ENCODE assay signal across 8 cellular contexts in the genomic region with DNA sequence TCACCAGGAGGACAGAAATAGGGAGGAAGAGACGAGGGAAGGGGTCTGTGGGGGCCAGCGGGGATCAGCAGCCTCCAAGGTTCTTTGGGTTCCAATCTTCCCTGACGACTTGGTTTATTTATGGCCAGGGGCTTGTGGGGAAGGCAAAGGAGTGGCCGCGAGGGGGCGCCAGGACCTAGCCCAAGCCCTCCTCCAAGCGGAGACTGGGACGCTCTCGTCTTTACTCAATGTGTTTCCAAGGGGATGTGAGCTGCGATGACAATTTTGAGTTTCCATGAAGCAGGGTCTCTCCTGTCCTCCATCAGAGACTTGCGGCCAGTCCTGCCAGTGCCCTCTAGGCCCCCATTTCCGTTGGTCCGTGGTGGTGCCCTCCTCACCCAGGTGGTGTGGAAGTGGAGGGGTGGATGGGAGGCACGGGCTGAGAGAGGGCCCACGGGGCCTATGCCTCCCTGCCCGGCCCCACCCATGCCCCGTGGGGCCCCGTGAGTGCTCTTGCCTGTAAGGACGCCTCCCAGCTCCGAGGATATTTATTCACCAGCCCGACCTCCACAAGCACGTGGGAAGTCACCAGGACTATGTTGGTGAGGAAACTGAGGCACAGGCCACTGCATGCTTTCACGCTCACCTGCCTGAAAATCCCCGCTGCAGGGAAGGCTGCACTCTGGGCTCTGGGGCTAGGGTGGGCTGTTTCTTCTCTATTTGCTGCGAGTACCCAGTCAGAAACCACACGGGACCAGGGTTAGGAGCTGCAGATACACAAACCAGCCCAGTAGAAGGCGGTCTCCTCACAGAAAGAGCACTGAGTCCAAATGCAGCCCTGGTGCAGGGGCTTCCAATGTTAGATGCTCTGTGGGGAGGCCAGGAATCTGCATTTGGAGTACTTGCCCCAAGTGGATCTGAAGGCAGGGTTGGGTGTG. TPM values are rescaled to one million over a fixed set of nuclear protein-coding genes. Genes with fewer than 3 reads are reported as not detected.
DNase-seq lines count a peak whose midpoint lies in the region; ATAC-seq and TF ChIP-seq lines count a peak whose summit lies in the region.

No MANE protein-coding gene starts in this region.

- intact Hi-C loops in heart right ventricle (cut with DNase I), result loop anchor here (1.0 to 10.0 kb wide), 7 partner anchors 109 to 269 kb away; no protein-coding TSS in a partner anchor

- no peaks in the 10 kb centered on the region for H3K36me3 ChIP-seq in heart right ventricle

- POLR2A ChIA-PET in activated naive CD8-positive, alpha-beta T cell treated with anti-CD3 and anti-CD28 coated beads, Interleukin-2, amount 10 ng/mL, durations not matched to agents 7 days and 5 days (lab: Charles Lee), result no interaction called here

- H3K9me3 Mint-ChIP-seq in activated naive CD8-positive, alpha-beta T cell treated with anti-CD3 and anti-CD28 coated beads, Interleukin-2, amount 10 ng/mL, durations not matched to agents 7 days and 5 days, result no peaks in the 10 kb centered on the region

- peak; percentile 79 for DNase-seq in G401 (ENCODE audit: low spot score)
- peak; percentile 58 for DNase-seq in NCI-H1092 treated with DMSO at 0.1 percent for 48 hours (lab: John Stamatoyannopoulos, UW)
- peak; percentile 42 for DNase-seq in SKM-1 (lab: John Stamatoyannopoulos, UW; ENCODE audit: unreplicated experiment)
- peak; percentile 81 for DNase-seq in activated naive CD8-positive, alpha-beta T cell treated with anti-CD3 and anti-CD28 coated beads, Interleukin-2, amount 10 ng/mL, durations not matched to agents 7 days and 5 days
- DNase-seq in heart right ventricle, result peak; percentile 70 to 82
- DNase-seq in retinal pigment epithelial cell (ENCODE audit: low read depth), result peak; percentile 28

- no peak overlapping the region for H3K4me3 ChIP-seq in heart right ventricle
- no peak overlapping the region for H3K4me3 ChIP-seq in retinal pigment epithelial cell (ENCODE audit: low read length)

- H3K4me1 Mint-ChIP-seq in activated naive CD8-positive, alpha-beta T cell treated with anti-CD3 and anti-CD28 coated beads, Interleukin-2, amount 10 ng/mL, durations not matched to agents 7 days and 5 days, result peaks cover 1% of the 10 kb centered on the region

- peak; percentile 76 to 92 (median 84) for TF ChIP-seq CTCF in heart right ventricle (IDR thresholded peaks at IDR 0.05)
- peak; percentile 92 for TF ChIP-seq CTCF in retinal pigment epithelial cell (conservative IDR thresholded peaks at IDR 0.05; ENCODE audit: low read depth, low read length)

- H3K36me3 Mint-ChIP-seq in activated naive CD8-positive, alpha-beta T cell treated with anti-CD3 and anti-CD28 coated beads, Interleukin-2, amount 10 ng/mL, durations not matched to agents 7 days and 5 days, result no peaks in the 10 kb centered on the region

- peak; percentile 81 for ATAC-seq in activated naive CD8-positive, alpha-beta T cell treated with anti-CD3 and anti-CD28 coated beads, Interleukin-2, amount 10 ng/mL, durations not matched to agents 7 days and 5 days (ENCODE audit: low read depth)
- ATAC-seq in heart right ventricle (peak; percentile 67 to 93 (median 88)), GM18907 (IDR thresholded peaks at IDR 0.05; ENCODE audit: unreplicated experiment) (no peak), HG03571 (IDR thresholded peaks at IDR 0.05; ENCODE audit: unreplicated experiment) (no peak)

- peaks cover 21% of the 10 kb centered on the region for H3K27me3 Mint-ChIP-seq in activated naive CD8-positive, alpha-beta T cell treated with anti-CD3 and anti-CD28 coated beads, Interleukin-2, amount 10 ng/mL, durations not matched to agents 7 days and 5 days

- in situ Hi-C loops in G401 (cut with HindIII; ENCODE audit: low sequenced_read_pairs), result loop anchor here (5.0 kb wide), 1 partner anchor 92 kb away; no protein-coding TSS in a partner anchor

- H3K27ac Mint-ChIP-seq in activated naive CD8-positive, alpha-beta T cell treated with anti-CD3 and anti-CD28 coated beads, Interleukin-2, amount 10 ng/mL, durations not matched to agents 7 days and 5 days, result no peak overlapping the region

- H3K27me3 ChIP-seq in heart right ventricle, result peaks cover 0 to 76% (median 61%) of the 10 kb centered on the region in 7 donors

- no peak overlapping the region for H3K4me3 Mint-ChIP-seq in activated naive CD8-positive, alpha-beta T cell treated with anti-CD3 and anti-CD28 coated beads, Interleukin-2, amount 10 ng/mL, durations not matched to agents 7 days and 5 days

- peaks cover 0 to 12% (median 0%) of the 10 kb centered on the region in 11 donors for H3K9me3 ChIP-seq in heart right ventricle

- H3K27ac ChIP-seq in heart right ventricle, result no peak overlapping the region

- WGBS in heart right ventricle, 2 donors, result 22 to 24% methylated on average over 27 of the region's 27 CpGs

- H3K4me1 ChIP-seq in heart right ventricle, result peaks cover 0 to 6% (median 0%) of the 10 kb centered on the region in 9 donors

RNA-seq across cellular contexts. Expression of a gene that starts 26.5 kb away (rescaled TPM):
- not detected in 2 replicates for total RNA-seq in G401 (2014; rRNA removed; shearing (Covaris generic))
- not detected for total RNA-seq in activated naive CD8-positive, alpha-beta T cell treated with anti-CD3 and anti-CD28 coated beads, Interleukin-2, amount 10 ng/mL, durations not matched to agents 7 days and 5 days
- total RNA-seq in heart right ventricle, result not detected
- not detected for polyA plus RNA-seq in heart right ventricle

Comparison
In these comparisons a context has a peak if more than half of its experiments do, and no peak if none do; other contexts are left out.
1. DNase-seq: peak in every context shown above with its lines; median percentile 81 in activated naive CD8-positive, alpha-beta T cell treated with anti-CD3 and anti-CD28 coated beads, Interleukin-2, amount 10 ng/mL, durations not matched to agents 7 days and 5 days; 79 in G401; 76 in heart right ventricle; 58 in NCI-H1092 treated with DMSO at 0.1 percent for 48 hours; 42 in SKM-1; 28 in retinal pigment epithelial cell.
2. ATAC-seq: peak in activated naive CD8-positive, alpha-beta T cell treated with anti-CD3 and anti-CD28 coated beads, Interleukin-2, amount 10 ng/mL, durations not matched to agents 7 days and 5 days (single experiment) and heart right ventricle (8 of 8); none in GM18907 (single experiment) and HG03571 (single experiment).